In the genomic region with DNA sequence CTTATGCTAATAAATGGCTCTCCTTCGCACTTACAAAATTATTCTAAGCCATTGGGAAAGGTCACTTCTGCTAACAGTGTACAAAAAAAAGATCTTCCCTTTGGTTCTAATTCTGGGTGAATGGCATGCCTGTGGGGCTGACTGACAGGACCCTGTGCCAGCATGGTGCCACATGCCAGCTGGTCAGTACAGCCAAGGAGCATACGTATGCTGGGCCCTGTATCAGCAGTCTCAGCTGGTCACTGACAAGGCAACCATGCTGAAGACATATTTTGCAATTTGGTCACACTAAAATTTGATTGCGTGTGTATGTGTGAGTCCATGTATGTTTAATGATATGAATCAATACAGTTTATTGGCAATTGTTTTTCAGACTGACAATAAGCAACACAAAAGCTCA, we compare ENCODE assay signal across 21 cellular contexts.
A peak's percentile ranks its signal among the peaks of the same experiment; 100 is the strongest.
DNase-seq lines count a peak whose midpoint lies in the region; ATAC-seq, FAIRE-seq and TF ChIP-seq lines count a peak whose summit lies in the region.
"Had no signal": no experiment of that assay in that cellular context is flagged by ENCODE, and none has a peak within 500 bp of the region (broad histone marks: within the 10 kb centered on the region; RNA-seq: fewer than 3 reads in every experiment).

No MANE protein-coding gene starts in this region.

- H3K27ac ChIP-seq in RWPE1, result peak overlapping the region; percentile 58
- peak overlapping the region; percentile 80 to 85 (median 80) for H3K27ac ChIP-seq in gastrocnemius medialis
- H3K27ac ChIP-seq: C4-2B, colonic mucosa had no signal

- POLR2A ChIA-PET in RWPE1 (lab: Yijun Ruan, JAX; ENCODE audit: low non-redundant PET), result no interaction called here

- TF ChIP-seq POLR2A in H54 (IDR thresholded peaks at IDR 0.05; ENCODE audit: low read depth, low read length) (no peak), gastrocnemius medialis (IDR thresholded peaks at IDR 0.05) (no peak)

- TF ChIP-seq CTCF in RWPE1 (conservative IDR thresholded peaks at IDR 0.05; ENCODE audit: low read depth) (no peak), gastrocnemius medialis (IDR thresholded peaks at IDR 0.05 in 4 of 5, conservative IDR thresholded peaks at IDR 0.05 in 1 of 5) (no peak)

- DNase-seq in H54 (ENCODE audit: insufficient read length, low spot score) (peak; percentile 7), RWPE1 (ENCODE audit: low spot score) (no peak), cardiac septum (ENCODE audit: low spot score) (peak; percentile 81), gastrocnemius medialis (peak; percentile 85 to 94), NCI-H2227 (lab: John Stamatoyannopoulos, UW; ENCODE audit: unreplicated experiment) (no peak)
- no peak for DNase-seq in stimulated activated naive CD4-positive, alpha-beta T cell (lab: John Stamatoyannopoulos, UW)
- DNase-seq: activated T-cell treated with anti-CD3 and anti-CD28 coated beads, Interleukin-2, amount 50 U/mL, for 72 hours; colonic mucosa; endodermal cell; glutamatergic neuron; KG1; NCI-H1105; NCI-H2107; NCI-H524; SHP77 treated with DMSO at 0.1 percent for 48 hours; stimulated activated CD8-positive, alpha-beta memory T cell treated with anti-CD3 and anti-CD28 coated beads, Interleukin-4, amount 100 ng/mL, for 48 hours had no signal

- peak; percentile 87 to 88 for ATAC-seq in gastrocnemius medialis
- no peak for ATAC-seq in GM18520 (IDR thresholded peaks at IDR 0.05; ENCODE audit: unreplicated experiment)
- ATAC-seq in GM19467 (IDR thresholded peaks at IDR 0.05; ENCODE audit: unreplicated experiment), result no peak
- ATAC-seq: activated T-cell treated with anti-CD3 and anti-CD28 coated beads, Interleukin-2, amount 50 U/mL, for 72 hours; left lobe of liver had no signal

- no peaks in the 10 kb centered on the region for H3K27me3 ChIP-seq in gastrocnemius medialis
- H3K27me3 ChIP-seq: colonic mucosa had no signal

- in situ Hi-C loops in gastrocnemius medialis (cut with MboI; ENCODE audit: low sequenced_read_pairs in 4 of 4), result no loop called here

- CTCF ChIA-PET in RWPE1 (lab: Yijun Ruan, JAX), result no interaction called here

- peaks cover 42% of the 10 kb centered on the region in 2 donors for H3K4me1 ChIP-seq in gastrocnemius medialis
- H3K4me1 ChIP-seq: colonic mucosa had no signal

- no peak overlapping the region for H3K4me3 ChIP-seq in gastrocnemius medialis
- H3K4me3 ChIP-seq: colonic mucosa had no signal

- no peaks in the 10 kb centered on the region for H3K36me3 ChIP-seq in gastrocnemius medialis
- H3K36me3 ChIP-seq: colonic mucosa had no signal

- intact Hi-C loops in cardiac septum (cut with DNase I), result loop anchor here (2.0 to 10.0 kb wide), 6 partner anchors 91 to 1374 kb away; partner anchors contain the start of gene TBL1XR1
- intact Hi-C loops in gastrocnemius medialis (cut with DNase I; ENCODE audit: low total_unique reads), result loop anchor here (2.0 to 5.0 kb wide), 6 partner anchors 91 to 881 kb away; partner anchors contain the start of gene TBL1XR1

- FAIRE-seq in H54 (lab: Jason Lieb, UNC), result no peak
- FAIRE-seq: TTC549 had no signal

- no peaks in the 10 kb centered on the region for H3K9me3 ChIP-seq in gastrocnemius medialis
- H3K9me3 ChIP-seq: colonic mucosa had no signal

Comparison
In these comparisons a context has a peak if more than half of its experiments do, and no peak if none do; other contexts are left out.
1. DNase-seq: peak in H54 (single experiment), cardiac septum (single experiment) and gastrocnemius medialis (2 of 2); none in RWPE1 (single experiment), stimulated activated naive CD4-positive, alpha-beta T cell (0 of 6) and NCI-H2227 (single experiment).
2. ATAC-seq: peak in gastrocnemius medialis (2 of 2); none in GM18520 (single experiment) and GM19467 (single experiment).